In the genomic region with DNA sequence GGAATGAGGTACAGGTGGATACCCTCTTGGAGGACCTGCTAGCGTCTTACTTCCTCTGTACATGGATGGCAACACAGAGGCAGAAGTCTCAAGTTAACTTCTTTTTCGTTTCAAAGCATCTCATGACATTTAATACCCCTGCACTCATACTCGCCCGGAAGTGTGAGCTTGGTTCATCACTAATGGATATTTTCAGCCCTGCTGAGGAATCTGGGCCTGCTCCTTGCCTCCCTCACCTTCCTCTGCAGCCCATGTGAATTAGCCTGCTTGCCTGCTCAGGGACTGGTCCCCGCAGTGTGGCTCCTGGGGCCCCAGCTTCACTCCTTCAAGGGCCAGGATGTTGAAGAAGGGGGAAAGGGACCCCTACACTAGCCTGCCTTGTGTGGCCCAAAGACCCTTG, we compare ENCODE assay signal across 15 cellular contexts. TPM values are rescaled to one million over a fixed set of nuclear protein-coding genes. Genes with fewer than 3 reads are reported as not detected.
DNase-seq lines count a peak whose midpoint lies in the region; ATAC-seq and TF ChIP-seq lines count a peak whose summit lies in the region.
"Had no signal": no experiment of that assay in that cellular context is flagged by ENCODE, and none has a peak within 500 bp of the region (broad histone marks: within the 10 kb centered on the region; RNA-seq: fewer than 3 reads in every experiment).

No MANE protein-coding gene starts in this region.

- H3K9ac ChIP-seq in mesendoderm (ENCODE audit: low read length) (no peak overlapping the region), skeletal muscle tissue (ENCODE audit: low read depth in 1 of 3, low read length in 3 of 3) (peak overlapping the region; percentile 27 to 68 (median 64))

- no peaks in the 10 kb centered on the region for H3K79me2 ChIP-seq in mesendoderm (ENCODE audit: control insufficient read depth, insufficient read depth, low read length)

- H3K36me3 ChIP-seq in gastroesophageal sphincter (no peaks in the 10 kb centered on the region), mesendoderm (ENCODE audit: control insufficient read depth, insufficient read depth, low read length) (no peaks in the 10 kb centered on the region), skeletal muscle tissue (ENCODE audit: control insufficient read depth in 3 of 3, insufficient read depth in 3 of 3, low read length in 3 of 3) (no peaks in the 10 kb centered on the region)
- H3K36me3 ChIP-seq: left lung had no signal

- no peak overlapping the region for H2BK5ac ChIP-seq in mesendoderm (ENCODE audit: low read length)

- no peak overlapping the region for H3K4me3 ChIP-seq in gastroesophageal sphincter
- no peak overlapping the region for H3K4me3 ChIP-seq in mesendoderm (ENCODE audit: low read length)
- peak overlapping the region; percentile 28 to 51 (median 29) for H3K4me3 ChIP-seq in skeletal muscle tissue (ENCODE audit: low read length in 3 of 3)
- H3K4me3 ChIP-seq: left lung, mucosa of descending colon had no signal

- H3K79me1 ChIP-seq in mesendoderm (ENCODE audit: low read length): no peaks in the 10 kb centered on the region

- no peak overlapping the region for H3K18ac ChIP-seq in mesendoderm (ENCODE audit: low read length)

- ATAC-seq in gastroesophageal sphincter (no peak), HG02759 (IDR thresholded peaks at IDR 0.05; ENCODE audit: unreplicated experiment) (no peak), GM19467 (IDR thresholded peaks at IDR 0.05; ENCODE audit: unreplicated experiment) (no peak), HG03280 (IDR thresholded peaks at IDR 0.05; ENCODE audit: unreplicated experiment) (no peak)
- ATAC-seq: left lung; stimulated activated naive CD8-positive, alpha-beta T cell treated with anti-CD3 and anti-CD28 coated beads, Interleukin-15, amount 100 ng/mL, for 72 hours had no signal

- H3K27me3 ChIP-seq in gastroesophageal sphincter: no peaks in the 10 kb centered on the region
- H3K27me3 ChIP-seq in mesendoderm (ENCODE audit: insufficient read depth, low read length, poor library complexity): no peaks in the 10 kb centered on the region
- no peaks in the 10 kb centered on the region for H3K27me3 ChIP-seq in skeletal muscle tissue (ENCODE audit: control insufficient read depth in 3 of 3, insufficient read depth in 3 of 3, low read length in 3 of 3)
- H3K27me3 ChIP-seq: left lung had no signal

- 69 to 73% methylated on average over 4 of the region's 5 CpGs for WGBS in gastroesophageal sphincter (ENCODE audit: low coverage in 1 of 2), 2 donors
- no CpG with 5 or more reads among the region's 5 CpGs for WGBS in mesendoderm (ENCODE audit: extremely low coverage, insufficient coverage, low lambda C conversion rate)

- H2BK15ac ChIP-seq in mesendoderm (replicated peaks; ENCODE audit: low read depth): no peak overlapping the region

- peaks cover 0 to 60% (median 23%) of the 10 kb centered on the region in 3 donors for H3K4me1 ChIP-seq in gastroesophageal sphincter
- H3K4me1 ChIP-seq in mesendoderm (ENCODE audit: control insufficient read depth, low read depth, low read length): peaks cover 4% of the 10 kb centered on the region
- peaks cover 53 to 66% (median 55%) of the 10 kb centered on the region in 3 donors for H3K4me1 ChIP-seq in skeletal muscle tissue (ENCODE audit: control insufficient read depth in 3 of 3, insufficient read depth in 3 of 3, low read length in 3 of 3)

- TF ChIP-seq CTCF in gastroesophageal sphincter (IDR thresholded peaks at IDR 0.05): no peak

- peak overlapping the region; percentile 12 for H3K56ac ChIP-seq in mesendoderm (ENCODE audit: low read length)

- no peak overlapping the region for H4K5ac ChIP-seq in mesendoderm (ENCODE audit: low read length)

- no peak overlapping the region for H2BK120ac ChIP-seq in mesendoderm (ENCODE audit: low read depth, low read length)

- TF ChIP-seq POLR2A in gastroesophageal sphincter (IDR thresholded peaks at IDR 0.05): no peak

- no peaks in the 10 kb centered on the region for H3K9me3 ChIP-seq in gastroesophageal sphincter
- H3K9me3 ChIP-seq in skeletal muscle tissue (ENCODE audit: control insufficient read depth in 3 of 3, low read length in 3 of 3): no peaks in the 10 kb centered on the region
- H3K9me3 ChIP-seq: left lung, mucosa of descending colon had no signal

- H4K8ac ChIP-seq in mesendoderm (ENCODE audit: low read depth, low read length): no peak overlapping the region

- no peak overlapping the region for H3K4ac ChIP-seq in mesendoderm (ENCODE audit: low read depth, low read length)

- no peak for DNase-seq in mesendoderm
- DNase-seq in pons (ENCODE audit: low spot score): no peak
- DNase-seq: activated CD8-positive, alpha-beta memory T cell treated with anti-CD3 and anti-CD28 coated beads, Interleukin-2, amount 50 U/mL, for 4 hours; CD8-positive, alpha-beta memory T cell; DMS53; GDM1; left lung; mucosa of descending colon; stimulated activated naive CD8-positive, alpha-beta T cell treated with anti-CD3 and anti-CD28 coated beads, Interleukin-15, amount 100 ng/mL, for 72 hours had no signal

- H3K23ac ChIP-seq in mesendoderm (ENCODE audit: low read length): no peak overlapping the region

- no peak overlapping the region for H2AK5ac ChIP-seq in mesendoderm (ENCODE audit: low read length)

- H3K27ac ChIP-seq in gastroesophageal sphincter (peak overlapping the region; percentile 35 to 90 (median 84)), mesendoderm (ENCODE audit: low read depth, low read length) (no peak overlapping the region), skeletal muscle tissue (ENCODE audit: low read depth, low read length) (peak overlapping the region; percentile 81)

- TF ChIP-seq EP300 in gastroesophageal sphincter (IDR thresholded peaks at IDR 0.05): no peak

- no peak overlapping the region for H3K4me2 ChIP-seq in mesendoderm (ENCODE audit: low read length)

RNA-seq across cellular contexts. Expression of a gene that starts 34.1 kb away (rescaled TPM):
- total RNA-seq in gastroesophageal sphincter: 100 to 1,000 TPM in 1 of 4 donors, 10 to 100 TPM in 3; 63.5 to 150 (median 91.8) TPM
- 2.0 TPM for polyA plus RNA-seq in mesendoderm (2013, experiment 1 of 2)
- polyA plus RNA-seq in mesendoderm (2013, experiment 2 of 2): 2.2 TPM
- 2.1 TPM for total RNA-seq in skeletal muscle tissue
- total RNA-seq: HT1080 had no signal

Comparison
In these comparisons a context has a peak if more than half of its experiments do, and no peak if none do; other contexts are left out.
1. H3K4me3 ChIP-seq: peak in skeletal muscle tissue (3 of 3); none in gastroesophageal sphincter (0 of 2) and mesendoderm (single experiment).
2. RNA of a gene that starts 34.1 kb away (total RNA-seq): 63.5 to 150 TPM in gastroesophageal sphincter; 2.1 TPM in skeletal muscle tissue (single experiment); every median in the first group is over 10 times any median in the second.